In the genomic region with DNA sequence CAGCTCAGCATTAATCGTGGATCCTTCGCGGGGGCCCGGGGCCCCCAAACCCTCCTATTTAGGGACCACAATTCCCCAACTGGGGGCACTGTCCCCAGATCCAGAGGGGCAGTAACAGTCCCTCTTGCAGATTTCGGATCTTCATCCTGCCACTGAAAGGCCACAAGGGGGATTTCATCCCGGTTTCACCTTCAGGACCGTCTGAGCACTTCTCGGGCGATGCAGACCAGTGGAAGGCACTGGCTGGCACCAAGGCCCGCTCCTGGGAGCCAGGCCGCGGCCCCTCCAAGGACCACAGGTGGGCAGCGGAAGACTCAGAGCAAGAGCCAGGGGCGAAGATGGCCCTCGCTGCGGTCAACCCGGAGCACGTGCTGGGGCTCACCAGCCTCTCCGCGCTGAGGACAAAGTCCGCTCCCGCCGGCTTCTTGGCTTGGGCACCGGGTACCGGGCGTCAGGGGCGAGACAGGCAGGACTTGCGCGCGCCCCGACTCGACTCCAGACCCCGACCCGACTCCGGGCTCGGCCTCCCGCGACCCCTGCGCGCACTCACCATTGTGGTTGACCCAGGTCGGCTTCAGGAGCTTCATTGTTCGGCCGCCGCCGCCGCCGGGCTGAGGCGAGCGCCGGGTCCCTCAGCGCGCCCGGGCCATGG, we compare ENCODE assay signal across 8 cellular contexts. TPM values are rescaled to one million over a fixed set of nuclear protein-coding genes. Genes with fewer than 3 reads are reported as not detected.
DNase-seq lines count a peak whose midpoint lies in the region; ATAC-seq and TF ChIP-seq lines count a peak whose summit lies in the region.

No MANE protein-coding gene starts in this region.

- peaks cover 18% of the 10 kb centered on the region for H3F3A ChIP-seq in MM.1S (ENCODE audit: insufficient read depth, low read length)

- H4K20me1 ChIP-seq in MM.1S (ENCODE audit: insufficient read depth, low read length) = peaks cover 18% of the 10 kb centered on the region; the same call in 1 of the 2 replicates

- H3K27me3 ChIP-seq in MM.1S (replicated peaks; ENCODE audit: insufficient read depth, low read length) (no peaks in the 10 kb centered on the region), adipocyte (replicated peaks; ENCODE audit: control insufficient read depth, insufficient read depth, low read length) (no peaks in the 10 kb centered on the region), skeletal muscle tissue (ENCODE audit: control insufficient read depth in 3 of 3, insufficient read depth in 3 of 3, low read length in 3 of 3) (no peaks in the 10 kb centered on the region)

- H3K9me3 ChIP-seq in MM.1S (replicated peaks; ENCODE audit: insufficient read depth, low read length) = no peaks in the 10 kb centered on the region
- no peaks in the 10 kb centered on the region for H3K9me3 ChIP-seq in adipocyte (ENCODE audit: control insufficient read depth, low read length)
- H3K9me3 ChIP-seq in skeletal muscle tissue (ENCODE audit: control insufficient read depth in 3 of 3, low read length in 3 of 3) = no peaks in the 10 kb centered on the region

- no peak overlapping the region for H2AFZ ChIP-seq in MM.1S (ENCODE audit: low read length)

- H3K4me2 ChIP-seq in MM.1S (ENCODE audit: low read depth, low read length) = peak overlapping the region; percentile 87

- H3K36me3 ChIP-seq in MM.1S (replicated peaks; ENCODE audit: insufficient read depth, low read length) (0 out of 2 replicates have a peak, but pooled peaks cover 7% of the 10 kb centered on the region), adipocyte (ENCODE audit: control insufficient read depth, insufficient read depth, low read length, severe bottlenecking) (peaks cover 18% of the 10 kb centered on the region), skeletal muscle tissue (ENCODE audit: control insufficient read depth in 3 of 3, insufficient read depth in 3 of 3, low read length in 3 of 3) (peaks cover 13 to 16% (median 16%) of the 10 kb centered on the region in 3 donors)

- TF ChIP-seq CTCF in MM.1S (IDR thresholded peaks at IDR 0.05; ENCODE audit: low read length) = peak; percentile 24; the same call in 1 of the 2 replicates

- DNase-seq in AG20443 (ENCODE audit: low spot score) (peak; percentile 35), MM.1S (peak; percentile 47), adipocyte (ENCODE audit: low read depth) (peak; percentile 65)

- H3K27ac ChIP-seq in MM.1S (ENCODE audit: low read length) (peak overlapping the region; percentile 94), skeletal muscle tissue (ENCODE audit: low read depth, low read length) (peak overlapping the region; percentile 64)

- peaks cover 67% of the 10 kb centered on the region for H3K79me2 ChIP-seq in MM.1S (ENCODE audit: low read length)

- H3K4me3 ChIP-seq in MM.1S (ENCODE audit: low read length) (peak overlapping the region; percentile 94), adipocyte (ENCODE audit: low read length) (peak overlapping the region; percentile 94), iPS-11a (ENCODE audit: low read depth, low read length) (peak overlapping the region; percentile 85), skeletal muscle tissue (ENCODE audit: low read length in 3 of 3) (peak overlapping the region; percentile 84 to 92 (median 87))

- peak; percentile 13 for ATAC-seq in GM18909 (IDR thresholded peaks at IDR 0.05; ENCODE audit: poor library complexity, unreplicated experiment)
- ATAC-seq in HG03175 (IDR thresholded peaks at IDR 0.05; ENCODE audit: unreplicated experiment) = no peak
- no peak for ATAC-seq in esophagus mucosa

- H3K9ac ChIP-seq in MM.1S (ENCODE audit: low read length) (peak overlapping the region; percentile 99), adipocyte (ENCODE audit: low read length) (peak overlapping the region; percentile 93), skeletal muscle tissue (ENCODE audit: low read depth in 1 of 3, low read length in 3 of 3) (peak overlapping the region; percentile 87 to 90 (median 88))

- no peaks in the 10 kb centered on the region for H3K9me2 ChIP-seq in MM.1S (replicated peaks; ENCODE audit: insufficient read depth, low read length)

- H3K4me1 ChIP-seq in MM.1S (ENCODE audit: low read length) (peaks cover 27% of the 10 kb centered on the region), adipocyte (ENCODE audit: control insufficient read depth, insufficient read depth, low read length) (peaks cover 29% of the 10 kb centered on the region), skeletal muscle tissue (ENCODE audit: control insufficient read depth in 3 of 3, insufficient read depth in 3 of 3, low read length in 3 of 3) (peaks cover 24 to 48% (median 29%) of the 10 kb centered on the region in 3 donors)

RNA-seq across cellular contexts. Expression of a gene that starts 0.5 kb away (rescaled TPM):
- total RNA-seq in skeletal muscle tissue (7.3 TPM), esophagus mucosa (15.8 TPM)

RNA-seq across cellular contexts. Expression of a gene that starts 1.3 kb away (rescaled TPM):
- total RNA-seq in skeletal muscle tissue = 34.4 TPM
- total RNA-seq in esophagus mucosa = 26.4 TPM

RNA-seq across cellular contexts. Expression of a gene that starts 16.5 kb away (rescaled TPM):
- total RNA-seq in skeletal muscle tissue (29.2 TPM), esophagus mucosa (11.8 TPM)

RNA-seq across cellular contexts. Expression of a gene that starts 48.0 kb away (rescaled TPM):
- total RNA-seq in skeletal muscle tissue (37.1 TPM), esophagus mucosa (57.9 TPM)

RNA-seq across cellular contexts. Expression of a gene that starts 48.7 kb away (rescaled TPM):
- total RNA-seq in skeletal muscle tissue (3.1 TPM), esophagus mucosa (10.0 TPM)
